Comparison of ENCODE assay signal across 18 cellular contexts in genomic region chr7:102202556-102202955, GRCh38.
"Had no signal": no experiment of that assay in that cellular context is flagged by ENCODE, and none has a peak within 500 bp of the region (broad histone marks: within the 10 kb centered on the region; RNA-seq: fewer than 3 reads in every experiment).

No MANE protein-coding gene starts in this region.

- H3K27me3 Mint-ChIP-seq: IgD-negative memory B cell had no signal

- DNase-seq: Karpas-422, KG1, MG63, NCI-H1092, NCI-H1105 treated with DMSO at 0.1 percent for 48 hours, NCI-H1417 treated with DMSO at 0.1 percent for 48 hours, NCI-H187, NCI-H2029, NCI-H2081 treated with DMSO at 0.1 percent for 48 hours, NCI-H2171, NCI-H524, NCI-H526 treated with DMSO at 0.1 percent for 48 hours, NCI-H748 treated with DMSO at 0.1 percent for 48 hours, SHP77, SK-N-SH, SW 1271 had no signal

- H3K9ac ChIP-seq: SK-N-SH had no signal

- H3K27me3 ChIP-seq: MG63 had no signal

- H3K9me3 ChIP-seq: MG63, SK-N-SH had no signal

- H3K9me3 Mint-ChIP-seq: IgD-negative memory B cell had no signal

- H3K4me1 Mint-ChIP-seq: IgD-negative memory B cell had no signal

- H3K27ac ChIP-seq: RWPE1 had no signal

- H3K4me3 ChIP-seq: MG63 had no signal

- H3K4me3 Mint-ChIP-seq: IgD-negative memory B cell had no signal

- H3K36me3 ChIP-seq: MG63 had no signal

- H3K4me2 ChIP-seq: SK-N-SH had no signal
